18 cellular contexts compared by ENCODE assay signal in the genomic region with DNA sequence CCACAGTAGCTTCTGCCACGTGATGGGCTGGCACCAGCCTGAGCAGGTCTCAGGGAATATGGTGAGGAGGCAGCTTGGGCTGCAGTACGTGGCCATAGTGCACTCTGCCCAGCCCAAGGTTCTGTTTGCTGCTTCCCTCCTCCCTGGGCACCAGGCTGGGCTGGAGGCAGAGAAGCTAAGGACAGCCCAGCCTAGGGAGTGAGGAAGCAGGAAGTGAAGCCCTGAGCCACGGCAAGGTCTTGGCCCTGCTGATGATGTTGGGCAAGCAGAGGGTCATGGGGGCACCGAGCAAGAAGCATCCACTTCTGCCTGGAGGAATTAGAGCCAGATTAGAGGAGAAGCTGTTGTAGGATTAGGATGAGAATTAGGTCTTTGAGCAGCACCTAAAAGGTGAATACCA.
DNase-seq lines count a peak whose midpoint lies in the region; ATAC-seq and TF ChIP-seq lines count a peak whose summit lies in the region.
"Had no signal": no experiment of that assay in that cellular context is flagged by ENCODE, and none has a peak within 500 bp of the region (broad histone marks: within the 10 kb centered on the region; RNA-seq: fewer than 3 reads in every experiment).

No MANE protein-coding gene starts in this region.

- POLR2A ChIA-PET in HEK293 (lab: Yijun Ruan, JAX) = no interaction called here

- H3K18ac ChIP-seq in neuronal stem cell (ENCODE audit: low read length) = peak overlapping the region; percentile 74

- no peak overlapping the region for H2BK120ac ChIP-seq in neuronal stem cell (ENCODE audit: low read depth, low read length)

- H2BK12ac ChIP-seq in neuronal stem cell (ENCODE audit: low read length) = no peak overlapping the region

- H3K9me3 Mint-ChIP-seq in activated naive CD8-positive, alpha-beta T cell treated with anti-CD3 and anti-CD28 coated beads for 36 hours = no peaks in the 10 kb centered on the region
- H3K9me3 Mint-ChIP-seq: CD4-positive, alpha-beta T cell; HFFc6 had no signal

- H3K27me3 ChIP-seq in OCI-LY3 (ENCODE audit: low read depth, low read length) (no peaks in the 10 kb centered on the region), neuronal stem cell (ENCODE audit: control insufficient read depth in 3 of 3, insufficient read depth in 3 of 3, low read depth in 1 of 3, low read length in 3 of 3) (no peaks in the 10 kb centered on the region)

- DNase-seq in choroid plexus epithelial cell (ENCODE audit: low read depth) (peak; percentile 27), neuronal stem cell (ENCODE audit: low spot score) (no peak), COR-L47 (lab: John Stamatoyannopoulos, UW) (no peak)
- no peak for DNase-seq in activated naive CD8-positive, alpha-beta T cell treated with anti-CD3 and anti-CD28 coated beads for 36 hours
- no peak for DNase-seq in activated CD8-positive, alpha-beta memory T cell treated with anti-CD3 and anti-CD28 coated beads, Interleukin-2, amount 50 U/mL, for 48 hours
- DNase-seq: C1 segment of cervical spinal cord; CD4-positive, alpha-beta T cell; DMS153; DMS79 treated with DMSO at 0.1 percent for 48 hours; GF-D8; GOT3; HFFc6 had no signal

- no peaks in the 10 kb centered on the region for H3K79me2 ChIP-seq in OCI-LY3 (ENCODE audit: low read length)

- no peak overlapping the region for H4K91ac ChIP-seq in neuronal stem cell (ENCODE audit: low read depth, low read length, poor library complexity)

- H3K27ac Mint-ChIP-seq in activated naive CD8-positive, alpha-beta T cell treated with anti-CD3 and anti-CD28 coated beads for 36 hours = no peak overlapping the region
- H3K27ac Mint-ChIP-seq: B cell; CD4-positive, alpha-beta T cell; HFFc6 had no signal

- TF ChIP-seq CTCF in HEK293 (tag by site-specific recombination; IDR thresholded peaks at IDR 0.05) (no peak), OCI-LY3 (IDR thresholded peaks at IDR 0.05; ENCODE audit: low read depth, low read length) (no peak), choroid plexus epithelial cell (conservative IDR thresholded peaks at IDR 0.05; ENCODE audit: low read depth, low read length) (no peak)

- H3K14ac ChIP-seq in neuronal stem cell (ENCODE audit: low read length) = no peak overlapping the region

- no peak overlapping the region for H2BK5ac ChIP-seq in neuronal stem cell (ENCODE audit: low read length)

- H3K36me3 Mint-ChIP-seq in activated naive CD8-positive, alpha-beta T cell treated with anti-CD3 and anti-CD28 coated beads for 36 hours = no peaks in the 10 kb centered on the region

- no peaks in the 10 kb centered on the region for H3K27me3 Mint-ChIP-seq in activated naive CD8-positive, alpha-beta T cell treated with anti-CD3 and anti-CD28 coated beads for 36 hours
- H3K27me3 Mint-ChIP-seq: B cell; CD4-positive, alpha-beta T cell had no signal

- no peaks in the 10 kb centered on the region for H4K20me1 ChIP-seq in OCI-LY3 (ENCODE audit: insufficient read depth, low read length)

- H3K23ac ChIP-seq in neuronal stem cell (ENCODE audit: low read depth, low read length, poor library complexity) = no peak overlapping the region

- no peaks in the 10 kb centered on the region for H3K36me3 ChIP-seq in HEK293 (ENCODE audit: control insufficient read depth in 2 of 2, insufficient read depth in 1 of 2, low read length in 2 of 2)
- H3K36me3 ChIP-seq in OCI-LY3 (replicated peaks; ENCODE audit: low read depth, low read length) = no peaks in the 10 kb centered on the region
- H3K36me3 ChIP-seq in neuronal stem cell (replicated peaks in 1 of 2; ENCODE audit: control insufficient read depth in 2 of 2, insufficient read depth in 2 of 2, low read length in 2 of 2) = no peaks in the 10 kb centered on the region
- H3K36me3 ChIP-seq: HAP-1 had no signal

- H2AK5ac ChIP-seq in neuronal stem cell (ENCODE audit: low read depth, low read length) = no peak overlapping the region

- H3K4me3 ChIP-seq in HEK293 (ENCODE audit: low read depth, low read length) (no peak overlapping the region), OCI-LY3 (ENCODE audit: low read length) (no peak overlapping the region), choroid plexus epithelial cell (ENCODE audit: low read depth, low read length) (no peak overlapping the region), neuronal stem cell (ENCODE audit: low read length in 2 of 2) (no peak overlapping the region)
- H3K4me3 ChIP-seq: HAP-1, K562 had no signal

- H3K9me3 ChIP-seq in HEK293 (ENCODE audit: control insufficient read depth, insufficient read depth, low read depth, low read length) = no peaks in the 10 kb centered on the region
- H3K9me3 ChIP-seq in OCI-LY3 (ENCODE audit: insufficient read depth, low read length) = no peaks in the 10 kb centered on the region
- H3K9me3 ChIP-seq in neuronal stem cell (replicated peaks in 1 of 2; ENCODE audit: control insufficient read depth in 2 of 2, insufficient read depth in 1 of 2, low read depth in 1 of 2, low read length in 2 of 2) = no peaks in the 10 kb centered on the region
- H3K9me3 ChIP-seq: HAP-1 had no signal

- no peaks in the 10 kb centered on the region for H3K79me1 ChIP-seq in neuronal stem cell (ENCODE audit: low read depth, low read length)

- no CpG with 5 or more reads among the region's 4 CpGs for WGBS in neuronal stem cell (ENCODE audit: extremely low coverage in 2 of 2, insufficient read length in 2 of 2, insufficient replicate concordance in 1 of 2), 2 donors

- H3K4me2 ChIP-seq in OCI-LY3 (ENCODE audit: low read length) = no peak overlapping the region
- H3K4me2 ChIP-seq in neuronal stem cell (ENCODE audit: insufficient read depth, low read length, poor library complexity, severe bottlenecking) = no peak overlapping the region

- H2BK15ac ChIP-seq in neuronal stem cell (ENCODE audit: low read length) = no peak overlapping the region

- H2AFZ ChIP-seq in OCI-LY3 (ENCODE audit: low read depth, low read length) (peak overlapping the region; percentile 74; the same call in 1 of the 2 replicates), neuronal stem cell (ENCODE audit: low read length) (no peak overlapping the region)

- H3K4me1 ChIP-seq in HEK293 (ENCODE audit: control insufficient read depth, insufficient read depth, low read length) (no peaks in the 10 kb centered on the region), OCI-LY3 (ENCODE audit: low read length) (peaks cover 41% of the 10 kb centered on the region), neuronal stem cell (ENCODE audit: control insufficient read depth in 2 of 2, insufficient read depth in 1 of 2, low read depth in 1 of 2, low read length in 2 of 2) (no peaks in the 10 kb centered on the region)
- H3K4me1 ChIP-seq: HAP-1 had no signal

- no peak overlapping the region for H3K9ac ChIP-seq in OCI-LY3 (ENCODE audit: low read length)
- H3K9ac ChIP-seq in neuronal stem cell (ENCODE audit: low read depth, low read length, poor library complexity) = no peak overlapping the region

- CTCF ChIA-PET in HEK293 (lab: Yijun Ruan, JAX) = interaction anchor here (0.9 kb wide), 1 partner anchor 10 kb away, joined by 4 read pairs; no protein-coding TSS in a partner anchor

- H3K27ac ChIP-seq in HEK293 (ENCODE audit: extremely low read depth, low read depth, low read length) (no peak overlapping the region), OCI-LY3 (ENCODE audit: low read length) (no peak overlapping the region), neuronal stem cell (replicated peaks; ENCODE audit: low read length) (no peak overlapping the region)

- no peak overlapping the region for H3K4ac ChIP-seq in neuronal stem cell (ENCODE audit: low read length)

- no peak overlapping the region for H3K4me3 Mint-ChIP-seq in activated naive CD8-positive, alpha-beta T cell treated with anti-CD3 and anti-CD28 coated beads for 36 hours
- H3K4me3 Mint-ChIP-seq: B cell; CD4-positive, alpha-beta T cell; HFFc6 had no signal

- H4K8ac ChIP-seq in neuronal stem cell (ENCODE audit: low read depth, low read length) = no peak overlapping the region

- ATAC-seq in HG03520 (IDR thresholded peaks at IDR 0.05; ENCODE audit: unreplicated experiment) = no peak
- ATAC-seq: K562 had no signal

- H3K4me1 Mint-ChIP-seq in activated naive CD8-positive, alpha-beta T cell treated with anti-CD3 and anti-CD28 coated beads for 36 hours = no peaks in the 10 kb centered on the region
- H3K4me1 Mint-ChIP-seq: B cell had no signal

TF ChIP-seq in HEK293, 187 proteins besides CTCF, POLR2A, EP300 and RAD21:
- TF ChIP-seq, protein P1, sequence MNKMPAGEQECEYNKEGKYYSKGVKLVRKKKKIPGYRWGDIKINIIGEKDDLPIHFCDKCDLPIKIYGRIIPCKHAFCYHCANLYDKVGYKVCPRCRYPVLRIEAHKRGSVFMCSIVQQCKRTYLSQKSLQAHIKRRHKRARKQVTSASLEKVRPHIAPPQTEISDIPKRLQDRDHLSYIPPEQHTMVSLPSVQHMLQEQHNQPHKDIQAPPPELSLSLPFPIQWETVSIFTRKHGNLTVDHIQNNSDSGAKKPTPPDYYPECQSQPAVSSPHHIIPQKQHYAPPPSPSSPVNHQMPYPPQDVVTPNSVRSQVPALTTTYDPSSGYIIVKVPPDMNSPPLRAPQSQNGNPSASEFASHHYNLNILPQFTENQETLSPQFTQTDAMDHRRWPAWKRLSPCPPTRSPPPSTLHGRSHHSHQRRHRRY (tag by site-specific recombination; IDR thresholded peaks at IDR 0.05) = no peak
- TF ChIP-seq ZNF335 (tag by site-specific recombination; conservative IDR thresholded peaks at IDR 0.05) = peak; percentile 81
